ENCODE assay signal across 4 cellular contexts in genomic region chr6:80510521-80510920, GRCh38.
DNase-seq lines count a peak whose midpoint lies in the region; ATAC-seq, FAIRE-seq and TF ChIP-seq lines count a peak whose summit lies in the region.
"Not testable (repeated sequence)": the region's sequence is repeated elsewhere in the genome, so short reads cannot be mapped to it uniquely, and the experiment has no call there.

No MANE protein-coding gene starts in this region.

- TF ChIP-seq POLR2A in HepG2 (IDR thresholded peaks at IDR 0.05; ENCODE audit: insufficient read depth in 1 of 2, low read depth in 2 of 2, low read length in 2 of 2), result not testable (repeated sequence)

- not testable (repeated sequence) for BruUV-seq in HepG2 (replicated peaks; lab: Mats Ljungman, UMichigan)

- in situ Hi-C loops in HepG2 (cut with HindIII; ENCODE audit: extremely low pct_ligation_motif_present, low pct_unique_long_range_greater_than_20kb), result not testable (repeated sequence)

- H3K4me1 ChIP-seq in HepG2 (ENCODE audit: insufficient read depth, low read length), result peaks cover 35% of the 10 kb centered on the region
- peaks cover 3 to 14% (median 7%) of the 10 kb centered on the region in 4 donors for H3K4me1 ChIP-seq in liver (ENCODE audit: control insufficient read depth in 4 of 4, insufficient read depth in 4 of 4, low read length in 3 of 4)

- TF ChIP-seq RAD21 in HepG2 (CRISPR knock-in tag; IDR thresholded peaks at IDR 0.05); liver (IDR thresholded peaks at IDR 0.05): not testable (repeated sequence)

- H3K9me3 ChIP-seq in HepG2 (ENCODE audit: low read length); liver (ENCODE audit: control insufficient read depth in 4 of 4, low read length in 3 of 4): not testable (repeated sequence)

- TF ChIP-seq CTCF in LNCaP clone FGC (IDR thresholded peaks at IDR 0.05; ENCODE audit: control insufficient read depth, extremely low read depth, insufficient read depth); HepG2 (CRISPR knock-in tag; IDR thresholded peaks at IDR 0.05); liver (IDR thresholded peaks at IDR 0.05; ENCODE audit: low read depth, low read length, missing input control): not testable (repeated sequence)

- not testable (repeated sequence) for H2AFZ ChIP-seq in HepG2 (ENCODE audit: low read length)

- H3K36me3 ChIP-seq in HepG2 (replicated peaks in 1 of 2; ENCODE audit: control insufficient read depth in 1 of 2, insufficient read depth in 2 of 2, low read length in 2 of 2); liver (ENCODE audit: control insufficient read depth in 4 of 4, insufficient read depth in 3 of 4, low read depth in 1 of 4, low read length in 3 of 4): not testable (repeated sequence)

- not testable (repeated sequence) for TF ChIP-seq EP300 in HepG2 (IDR thresholded peaks at IDR 0.05; ENCODE audit: low read depth in 2 of 2, low read length in 2 of 2); HepG2 (CRISPR knock-in tag; IDR thresholded peaks at IDR 0.05; ENCODE audit: borderline replicate concordance)

- H3K4me3 ChIP-seq in LNCaP clone FGC (ENCODE audit: low read depth, low read length); HepG2 (replicated peaks in 1 of 3; ENCODE audit: insufficient read depth in 1 of 3, low read depth in 2 of 3, low read length in 3 of 3); liver (ENCODE audit: low read depth in 1 of 3, low read length in 3 of 3): not testable (repeated sequence)

- DNase-seq in DMS53 (lab: John Stamatoyannopoulos, UW) (peak; percentile 5), LNCaP clone FGC (ENCODE audit: low read depth) (peak; percentile 15)
- DNase-seq in HepG2 (ENCODE audit: low spot score), result not testable (repeated sequence)

- CTCF ChIA-PET in HepG2 (lab: Yijun Ruan, JAX; ENCODE audit: low intra/inter-chr PET ratio, low total read pairs), result not testable (repeated sequence)

- WGBS in HepG2 (ENCODE audit: low lambda C conversion rate), result 23% methylated on average over 1 of the region's 1 CpG
- WGBS in liver, result 81% methylated on average over 1 of the region's 1 CpG

- FAIRE-seq in HepG2 (lab: Jason Lieb, UNC), result not testable (repeated sequence)

- H3K27me3 ChIP-seq in HepG2 (ENCODE audit: control insufficient read depth in 1 of 2, insufficient read depth in 2 of 2, low read length in 2 of 2); liver (ENCODE audit: control insufficient read depth in 4 of 4, insufficient read depth in 4 of 4, low read length in 3 of 4): not testable (repeated sequence)

- H3K79me2 ChIP-seq in HepG2 (ENCODE audit: insufficient read depth, low read length), result not testable (repeated sequence)

- H3K4me2 ChIP-seq in HepG2 (ENCODE audit: low read depth, low read length), result not testable (repeated sequence)

- not testable (repeated sequence) for H3K9ac ChIP-seq in HepG2 (ENCODE audit: insufficient read depth, low read depth, low read length); liver (ENCODE audit: low read depth in 1 of 2, low read length in 2 of 2)

- H3K27ac ChIP-seq in HepG2 (ENCODE audit: extremely low read length, insufficient read depth, low read length); liver (ENCODE audit: low read depth in 1 of 2, low read length in 2 of 2): not testable (repeated sequence)

- not testable (repeated sequence) for ATAC-seq in HepG2

- not testable (repeated sequence) for H4K20me1 ChIP-seq in HepG2 (ENCODE audit: insufficient read depth, low read length)

- intact Hi-C loops in HepG2 (cut with micrococcal nuclease; ENCODE audit: unreplicated experiment), result not testable (repeated sequence)

- POLR2A ChIA-PET in HepG2 (lab: Yijun Ruan, JAX), result not testable (repeated sequence)

TF ChIP-seq in HepG2, 621 proteins besides CTCF, POLR2A, EP300 and RAD21 (continues in another document):
- TF ChIP-seq ARID5B (CRISPR knock-in tag; IDR thresholded peaks at IDR 0.05) (peak; percentile 12; the same call in 1 of the 2 replicates), FOXA1 (IDR thresholded peaks at IDR 0.05) (peak; percentile 38; the same call in 1 of the 2 replicates), FOXA1 (CRISPR knock-in tag; IDR thresholded peaks at IDR 0.05) (0 out of 2 replicates have a peak, but pooled peaks have one; percentile 27), FOXP1 (IDR thresholded peaks at IDR 0.05) (peak; percentile 32; the same call in 1 of the 2 replicates), FOXP1 (CRISPR knock-in tag; IDR thresholded peaks at IDR 0.05) (peak; percentile 78), FOXA3 (CRISPR knock-in tag; IDR thresholded peaks at IDR 0.05) (peak; percentile 72)

TF ChIP-seq in liver, 16 proteins besides CTCF, POLR2A, EP300 and RAD21:
- TF ChIP-seq FOXA1 (IDR thresholded peaks at IDR 0.05) (peak; percentile 54), FOXA2 (IDR thresholded peaks at IDR 0.05) (peak; percentile 86)
